ENCODE assay signal across 9 cellular contexts in the genomic region with DNA sequence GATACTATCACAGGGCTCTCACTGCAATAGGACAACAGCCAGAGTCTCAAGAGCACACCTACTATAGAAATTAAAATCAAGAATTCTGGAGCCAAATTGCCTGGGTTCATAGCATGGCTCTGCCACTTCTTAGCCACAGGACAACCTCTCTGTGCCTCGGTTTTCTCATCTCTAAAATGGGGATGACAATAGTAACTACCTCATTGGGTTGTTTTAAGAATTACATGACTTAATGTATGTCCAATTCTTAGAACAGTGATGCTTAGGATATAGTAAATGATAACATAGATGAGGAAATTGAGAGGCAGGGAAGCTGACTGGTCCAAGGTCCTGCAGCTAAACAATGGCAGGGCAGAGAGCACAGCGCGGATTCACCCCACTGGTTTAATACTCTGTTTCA. TPM values are rescaled to one million over a fixed set of nuclear protein-coding genes. Genes with fewer than 3 reads are reported as not detected.
"Had no signal": no experiment of that assay in that cellular context is flagged by ENCODE, and none has a peak within 500 bp of the region (broad histone marks: within the 10 kb centered on the region; RNA-seq: fewer than 3 reads in every experiment).

No MANE protein-coding gene starts in this region.

- H3K9ac ChIP-seq: GM23248 had no signal

- ATAC-seq: HCT116 had no signal

- H3K4me3 ChIP-seq: GM23248, HAP-1 had no signal

- H3K27ac ChIP-seq: GM23248, HL-60 had no signal

- H3K36me3 ChIP-seq: HAP-1 had no signal

- H3K9me3 ChIP-seq: HAP-1 had no signal

- H3K4me1 ChIP-seq: HAP-1 had no signal

- H2AFZ ChIP-seq: GM23248 had no signal

- DNase-seq: GOT3, H7 had no signal

RNA-seq across cellular contexts. Expression of gene ODAPH, which starts 11.0 kb away (rescaled TPM):
- total RNA-seq: GM23248, H7, HFFc6, HT1080 had no signal
- polyA plus RNA-seq: GM23248, IgD-negative memory B cell had no signal
